In genomic region chr16:2768403-2769089, GRCh38 we compare ENCODE assay signal across 1 cellular context.
TF ChIP-seq lines count a peak whose summit lies in the region.

No MANE protein-coding gene starts in this region.

TF ChIP-seq in GM12878, 131 proteins besides CTCF, POLR2A, EP300 and RAD21:
- TF ChIP-seq POLR2AphosphoS5 (IDR thresholded peaks at IDR 0.05; ENCODE audit: low read length) (peak; percentile 53), NR2C1 (IDR thresholded peaks at IDR 0.05) (no peak)
